In the genomic region with DNA sequence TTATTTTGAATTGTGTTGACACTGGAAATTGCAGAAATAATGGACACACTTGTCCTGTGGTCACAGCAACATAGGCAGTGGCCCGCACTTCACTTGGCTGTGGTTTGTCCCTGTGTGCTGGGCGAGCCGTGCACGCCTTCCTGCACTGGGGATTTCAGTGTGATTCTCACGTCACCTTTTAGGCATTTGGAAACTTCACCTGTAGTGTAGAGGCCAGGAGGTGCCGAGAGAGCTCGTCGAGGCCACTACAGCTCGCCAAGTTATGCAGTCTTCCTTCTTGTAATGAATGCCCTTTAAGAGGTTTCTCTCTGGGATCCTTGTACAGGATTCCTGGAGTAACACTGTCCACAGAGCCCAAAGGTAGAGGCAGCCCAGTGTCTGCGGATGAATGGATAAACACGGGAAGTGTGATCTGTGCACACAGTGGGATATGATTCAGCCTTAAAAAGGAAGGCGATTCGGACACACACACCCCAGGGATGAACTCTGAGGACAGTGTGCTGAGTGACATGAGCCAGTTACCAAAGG, we compare ENCODE assay signal across 10 cellular contexts. TPM values are rescaled to one million over a fixed set of nuclear protein-coding genes. Genes with fewer than 3 reads are reported as not detected.
DNase-seq lines count a peak whose midpoint lies in the region; ATAC-seq, FAIRE-seq and TF ChIP-seq lines count a peak whose summit lies in the region.
"Had no signal": no experiment of that assay in that cellular context is flagged by ENCODE, and none has a peak within 500 bp of the region (broad histone marks: within the 10 kb centered on the region; RNA-seq: fewer than 3 reads in every experiment).

No MANE protein-coding gene starts in this region.

- intact Hi-C loops in CD8-positive, alpha-beta T cell (cut with DNase I, micrococcal nuclease): no loop called here
- intact Hi-C loops in PC-3 (cut with micrococcal nuclease): loop anchor here (2.0 to 5.0 kb wide), 2 partner anchors 14 to 126 kb away; a partner anchor contains a TSS

- peak overlapping the region; percentile 94 for H3K27ac Mint-ChIP-seq in CD8-positive, alpha-beta T cell
- peak overlapping the region; percentile 72 for H3K27ac Mint-ChIP-seq in osteocyte (ENCODE audit: unreplicated experiment)

- no peaks in the 10 kb centered on the region for H3K9me2 ChIP-seq in PC-3 (replicated peaks; ENCODE audit: low read length)
- no peaks in the 10 kb centered on the region for H3K9me2 ChIP-seq in Karpas-422 (replicated peaks; ENCODE audit: insufficient read depth, low read length)

- H3K79me2 ChIP-seq in PC-3 (ENCODE audit: low read length) (peaks cover 10% of the 10 kb centered on the region), H1 (ENCODE audit: control insufficient read depth in 1 of 2, insufficient read depth in 2 of 2, low read length in 2 of 2) (peaks cover 0 to 14% of the 10 kb centered on the region in 2 experiments; a peak in 2 of 4 replicates), Karpas-422 (ENCODE audit: low read length) (peaks cover 18% of the 10 kb centered on the region)

- H3F3A ChIP-seq in PC-3 (ENCODE audit: low read length, unreplicated experiment): peaks cover 4% of the 10 kb centered on the region

- no peak overlapping the region for H3K14ac ChIP-seq in H1 (ENCODE audit: insufficient read length)

- H3K56ac ChIP-seq in H1 (replicated peaks; ENCODE audit: insufficient read length, low read depth, low read length): no peak overlapping the region

- H3K23me2 ChIP-seq in H1 (ENCODE audit: low read depth, low read length): no peaks in the 10 kb centered on the region

- H2BK5ac ChIP-seq in H1 (ENCODE audit: low read depth, low read length): 0 out of 2 replicates have a peak overlapping the region, but pooled peaks have one; percentile 5

- no peak overlapping the region for H2BK12ac ChIP-seq in H1 (ENCODE audit: low read depth, low read length)

- H3K9ac ChIP-seq in PC-3 (ENCODE audit: low read length) (peak overlapping the region; percentile 88), H1 (replicated peaks in 1 of 4; ENCODE audit: extremely low read depth in 1 of 4, low read depth in 3 of 4, low read length in 3 of 4) (no peak overlapping the region), Karpas-422 (ENCODE audit: low read length) (no peak overlapping the region)

- 91% methylated on average over 12 of the region's 13 CpGs; no CpG with 5 or more reads in 1 of the 2 experiments for WGBS in H1 (ENCODE audit: extremely low coverage in 1 of 2, insufficient coverage in 1 of 2, insufficient read length in 1 of 2, insufficient replicate concordance in 2 of 2, low coverage in 1 of 2, low lambda C conversion rate in 2 of 2, missing lambda C conversion rate in 1 of 2), 2 experiments

- H3K23ac ChIP-seq in H1 (ENCODE audit: insufficient read length): no peak overlapping the region

- peaks cover 18% of the 10 kb centered on the region for H3K4me1 ChIP-seq in CD8-positive, alpha-beta T cell (ENCODE audit: insufficient read depth, low read length)
- peaks cover 31% of the 10 kb centered on the region for H3K4me1 ChIP-seq in PC-3 (ENCODE audit: insufficient read depth, low read length)
- no peaks in the 10 kb centered on the region; a peak in 1 of 7 replicates for H3K4me1 ChIP-seq in H1 (replicated peaks in 1 of 4; ENCODE audit: control insufficient read depth in 3 of 4, insufficient read depth in 4 of 4, low read length in 3 of 4)
- H3K4me1 ChIP-seq in Karpas-422 (ENCODE audit: low read length): no peaks in the 10 kb centered on the region

- TF ChIP-seq POLR2A in H1 (IDR thresholded peaks at IDR 0.05; ENCODE audit: control extremely low read depth in 1 of 2, low read depth in 2 of 2, low read length in 2 of 2): 0 out of 3 replicates have a peak, but pooled peaks of 1 of the 2 experiments have one; percentile 15

- H3K36me3 Mint-ChIP-seq in CD8-positive, alpha-beta T cell: peaks cover 46% of the 10 kb centered on the region
- peaks cover 13% of the 10 kb centered on the region for H3K36me3 Mint-ChIP-seq in osteocyte (ENCODE audit: unreplicated experiment)

- TF ChIP-seq EP300 in H1 (IDR thresholded peaks at IDR 0.05; ENCODE audit: borderline replicate concordance in 1 of 2, low read depth in 2 of 2, low read length in 2 of 2): no peak

- no peak overlapping the region for H2BK15ac ChIP-seq in H1 (ENCODE audit: low read length)

- POLR2A ChIA-PET in CD8-positive, alpha-beta T cell (lab: Charles Lee): interaction anchor here (1.3 kb wide), 1 partner anchor 43 kb away, joined by 3 read pairs; no protein-coding TSS in a partner anchor
- POLR2A ChIA-PET in PC-3 (lab: Charles Lee; ENCODE audit: unreplicated experiment): interaction anchor here (0.6 to 1.3 kb wide), 2 partner anchors 15 to 85 kb away, joined by 4 read pairs; a partner anchor contains a TSS
- POLR2A ChIA-PET in H1 (lab: Charles Lee; ENCODE audit: partially characterized antibody): no interaction called here

- no peak overlapping the region for H3K18ac ChIP-seq in H1 (ENCODE audit: extremely low read depth, low read length)

- no peak for TF ChIP-seq CTCF in CD8-positive, alpha-beta T cell (IDR thresholded peaks at IDR 0.05)
- TF ChIP-seq CTCF in PC-3 (conservative IDR thresholded peaks at IDR 0.05; ENCODE audit: low read depth, low read length) (no peak), H1 (IDR thresholded peaks at IDR 0.05; ENCODE audit: control extremely low read depth in 1 of 3, insufficient read depth in 1 of 3, low read depth in 1 of 3, low read length in 3 of 3) (no peak), osteocyte (IDR thresholded peaks at IDR 0.05) (no peak)

- no peak overlapping the region for H2BK20ac ChIP-seq in H1 (ENCODE audit: low read length)

- H3K79me1 ChIP-seq in H1 (ENCODE audit: low read depth, low read length): peaks cover 8% of the 10 kb centered on the region; the same call in 1 of the 2 replicates

- CTCF ChIA-PET in CD8-positive, alpha-beta T cell (lab: Charles Lee): no interaction called here
- CTCF ChIA-PET in PC-3 (lab: Charles Lee) (interaction anchor here (1.2 kb wide), 1 partner anchor 59 kb away, joined by 3 read pairs; a partner anchor contains a TSS), H1 (lab: Charles Lee; ENCODE audit: partially characterized antibody) (interaction anchor here (0.9 to 1.5 kb wide), 3 partner anchors 11 to 60 kb away, joined by 3 to 8 read pairs (median 4); a partner anchor contains a TSS)

- no peak overlapping the region for H4K91ac ChIP-seq in H1 (replicated peaks; ENCODE audit: insufficient read length, low read length)

- no peak for ATAC-seq in CD8-positive, alpha-beta T cell
- ATAC-seq in PC-3 (peak; percentile 72), HG03045 (IDR thresholded peaks at IDR 0.05; ENCODE audit: unreplicated experiment) (no peak)

- no peak overlapping the region for H3K4ac ChIP-seq in H1 (replicated peaks; ENCODE audit: insufficient read length, low read depth, low read length)

- H3K36me3 ChIP-seq in CD8-positive, alpha-beta T cell (ENCODE audit: insufficient read depth, low read length): peaks cover 17% of the 10 kb centered on the region
- H3K36me3 ChIP-seq in PC-3 (ENCODE audit: low read depth, low read length) (peaks cover 5% of the 10 kb centered on the region; the same call in 1 of the 2 replicates), H1 (ENCODE audit: control insufficient read depth in 2 of 4, insufficient read depth in 4 of 4, low read length in 3 of 4) (peaks cover 9 to 27% (median 23%) of the 10 kb centered on the region in 4 experiments; a peak in 7 of 8 replicates), Karpas-422 (ENCODE audit: insufficient read depth, low read length) (peaks cover 42% of the 10 kb centered on the region)

- no peaks in the 10 kb centered on the region for H3K9me3 Mint-ChIP-seq in CD8-positive, alpha-beta T cell
- no peaks in the 10 kb centered on the region for H3K9me3 Mint-ChIP-seq in osteocyte (ENCODE audit: unreplicated experiment)
- H3K9me3 Mint-ChIP-seq: brain had no signal

- no peaks in the 10 kb centered on the region for H3K27me3 Mint-ChIP-seq in CD8-positive, alpha-beta T cell (ENCODE audit: low read depth)
- H3K27me3 Mint-ChIP-seq in osteocyte (ENCODE audit: unreplicated experiment): no peaks in the 10 kb centered on the region
- H3K27me3 Mint-ChIP-seq: brain had no signal

- no peaks in the 10 kb centered on the region for H3K9me3 ChIP-seq in CD8-positive, alpha-beta T cell (ENCODE audit: low read length)
- no peaks in the 10 kb centered on the region for H3K9me3 ChIP-seq in PC-3 (ENCODE audit: low read length)
- no peaks in the 10 kb centered on the region for H3K9me3 ChIP-seq in H1 (ENCODE audit: insufficient read depth in 2 of 2, low read depth in 1 of 2, low read length in 1 of 2)
- no peaks in the 10 kb centered on the region for H3K9me3 ChIP-seq in Karpas-422 (ENCODE audit: low read length)

- H4K8ac ChIP-seq in H1 (ENCODE audit: extremely low read depth, insufficient read depth, low read length): no peak overlapping the region

- no peaks in the 10 kb centered on the region for H3K27me3 ChIP-seq in CD8-positive, alpha-beta T cell (ENCODE audit: insufficient read depth, low read length)
- no peaks in the 10 kb centered on the region for H3K27me3 ChIP-seq in PC-3 (ENCODE audit: low read length)
- no peaks in the 10 kb centered on the region for H3K27me3 ChIP-seq in H1 (replicated peaks in 1 of 4; ENCODE audit: control insufficient read depth in 3 of 4, extremely low read depth in 1 of 4, insufficient read depth in 3 of 4, low read length in 3 of 4)
- H3K27me3 ChIP-seq in Karpas-422 (ENCODE audit: low read length): no peaks in the 10 kb centered on the region

- H4K20me1 ChIP-seq in PC-3 (ENCODE audit: low read length) (no peaks in the 10 kb centered on the region), H1 (replicated peaks in 1 of 2; ENCODE audit: control insufficient read depth in 1 of 2, insufficient read depth in 2 of 2, low read length in 2 of 2) (peaks cover 7 to 21% of the 10 kb centered on the region in 2 experiments), Karpas-422 (ENCODE audit: insufficient read depth, low read depth, low read length) (no peaks in the 10 kb centered on the region; the same call in 1 of the 2 replicates)

- H3K4me3 Mint-ChIP-seq in CD8-positive, alpha-beta T cell: no peak overlapping the region
- no peak overlapping the region for H3K4me3 Mint-ChIP-seq in osteocyte (ENCODE audit: unreplicated experiment)
- H3K4me3 Mint-ChIP-seq: brain had no signal

- H2AFZ ChIP-seq in PC-3 (ENCODE audit: low read length): peak overlapping the region; percentile 50; the same call in 1 of the 2 replicates
- no peak overlapping the region for H2AFZ ChIP-seq in H1 (ENCODE audit: low read length)
- H2AFZ ChIP-seq in Karpas-422 (ENCODE audit: low read length): no peak overlapping the region

- no peak overlapping the region for H4K5ac ChIP-seq in H1 (ENCODE audit: insufficient read length, low read depth, low read length)

- H3K27ac ChIP-seq in CD8-positive, alpha-beta T cell (ENCODE audit: low read depth, low read length): no peak overlapping the region
- H3K27ac ChIP-seq in PC-3 (ENCODE audit: low read length): peak overlapping the region; percentile 99
- no peak overlapping the region for H3K27ac ChIP-seq in H1 (ENCODE audit: low read depth, low read length)
- no peak overlapping the region for H3K27ac ChIP-seq in Karpas-422 (ENCODE audit: low read length)

- no peak for TF ChIP-seq RAD21 in H1 (IDR thresholded peaks at IDR 0.05 in 1 of 2, conservative IDR thresholded peaks at IDR 0.05 in 1 of 2; ENCODE audit: low read depth in 2 of 2, low read length in 2 of 2)

- peaks cover 24% of the 10 kb centered on the region for H3K4me1 Mint-ChIP-seq in CD8-positive, alpha-beta T cell (ENCODE audit: low read depth)
- H3K4me1 Mint-ChIP-seq in osteocyte (ENCODE audit: unreplicated experiment): peaks cover 21% of the 10 kb centered on the region
- H3K4me1 Mint-ChIP-seq: brain had no signal

- H3K4me3 ChIP-seq in CD8-positive, alpha-beta T cell (ENCODE audit: low read depth, low read length): no peak overlapping the region
- H3K4me3 ChIP-seq in PC-3 (ENCODE audit: low read length) (0 out of 2 replicates have a peak overlapping the region, but pooled peaks have one; percentile 7), H1 (ENCODE audit: extremely low read depth in 1 of 4, insufficient read depth in 2 of 4, low read depth in 3 of 4, low read length in 4 of 4) (no peak overlapping the region), Karpas-422 (ENCODE audit: low read length) (no peak overlapping the region)

- FAIRE-seq in H1 (lab: Jason Lieb, UNC): no peak

- H3K4me2 ChIP-seq in PC-3 (ENCODE audit: low read length) (peak overlapping the region; percentile 56), H1 (ENCODE audit: insufficient read depth in 1 of 2, low read depth in 2 of 2, low read length in 2 of 2) (no peak overlapping the region), Karpas-422 (ENCODE audit: low read depth, low read length, poor library complexity, severe bottlenecking) (no peak overlapping the region)

- H2AK5ac ChIP-seq in H1 (ENCODE audit: low read depth, low read length): no peak overlapping the region

- no peak for DNase-seq in CD8-positive, alpha-beta T cell
- DNase-seq in PC-3: no peak
- no peak for DNase-seq in H1 (ENCODE audit: low read depth in 1 of 2, low spot score in 2 of 2)
- no peak for DNase-seq in osteocyte (ENCODE audit: extremely low spot score, unreplicated experiment)
- no peak for DNase-seq in NCI-H510A (lab: John Stamatoyannopoulos, UW)
- no peak for DNase-seq in stimulated activated CD4-positive, alpha-beta T cell treated with anti-CD3 and anti-CD28 coated beads, Interleukin-1b, Interleukin-23, amount 100 ng/mL, for 48 hours
- DNase-seq in Karpas-422: no peak
- DNase-seq: left cardiac atrium had no signal

- TSS peak; percentile 67 for BruUV-seq in PC-3 (replicated peaks; lab: Mats Ljungman, UMichigan)

- H2BK120ac ChIP-seq in H1 (replicated peaks; ENCODE audit: low read depth, low read length): no peak overlapping the region

RNA-seq across cellular contexts. Expression of a gene that starts 14.7 kb away (rescaled TPM):
- 10 to 100 TPM in 1 of 2 experiments, 1 to 10 TPM in 1; 7.1 to 11.8 TPM for total RNA-seq in CD8-positive, alpha-beta T cell
- 11.5 and 25.4 TPM in 2 replicates for total RNA-seq in PC-3 (2014; rRNA removed)
- 50.2 and 50.5 TPM in 2 replicates for total RNA-seq in H1 (2021; fragmentation: NEBNext Ultra II Directional; extraction: Animal tissue kit (Norgen Biotek cat#: 25700))
- 26.9 and 39.3 TPM in 2 replicates for polyA plus RNA-seq in H1 (2011; rRNA removed)
- 38.9 TPM for polyA plus RNA-seq in H1 (2011; cell fraction: cytosol; rRNA removed)
- 71.5 TPM for polyA plus RNA-seq in H1 (2011; cell fraction: nucleus; rRNA removed)
- 27.1 to 40.9 TPM (median 38.8 TPM) in 4 replicates for polyA plus RNA-seq in H1 (2012, experiment 1 of 2)
- polyA plus RNA-seq in H1 (2012, experiment 2 of 2): 25.8 TPM
- 17.7 TPM for polyA plus RNA-seq in H1 (2013, experiment 1 of 2)
- 16.7 TPM for polyA plus RNA-seq in H1 (2013, experiment 2 of 2)
- polyA minus RNA-seq in H1 (2011; rRNA and poly(A)+ RNA removed): 29.8 and 31.1 TPM in 2 replicates
- polyA minus RNA-seq in H1 (2011; cell fraction: cytosol; rRNA and poly(A)+ RNA removed): 30.1 TPM
- 34.1 TPM for polyA minus RNA-seq in H1 (2011; cell fraction: nucleus; rRNA and poly(A)+ RNA removed)
- total RNA-seq in osteocyte: 12.2 and 14.4 TPM in 2 replicates
- 6.3 and 11.3 TPM in 2 replicates for total RNA-seq in Karpas-422 (2014; rRNA removed; shearing (Covaris generic); ENCODE audit: low replicate concordance)

RNA-seq across cellular contexts. Expression of a gene that starts 34.9 kb away (rescaled TPM):
- total RNA-seq in CD8-positive, alpha-beta T cell: 100 to 1,000 TPM; 198 to 200 TPM
- 544 and 562 TPM in 2 replicates for total RNA-seq in PC-3 (2014; rRNA removed)
- total RNA-seq in H1 (2021; fragmentation: NEBNext Ultra II Directional; extraction: Animal tissue kit (Norgen Biotek cat#: 25700)): 337 and 338 TPM in 2 replicates
- polyA plus RNA-seq in H1 (2011; rRNA removed): 297 and 298 TPM in 2 replicates
- polyA plus RNA-seq in H1 (2011; cell fraction: cytosol; rRNA removed): 526 TPM
- 195 TPM for polyA plus RNA-seq in H1 (2011; cell fraction: nucleus; rRNA removed)
- polyA plus RNA-seq in H1 (2012, experiment 1 of 2): 387 to 511 TPM (median 478 TPM) in 4 replicates
- 475 TPM for polyA plus RNA-seq in H1 (2012, experiment 2 of 2)
- 275 TPM for polyA plus RNA-seq in H1 (2013, experiment 1 of 2)
- polyA plus RNA-seq in H1 (2013, experiment 2 of 2): 291 TPM
- polyA minus RNA-seq in H1 (2011; rRNA and poly(A)+ RNA removed): 58.1 and 73.1 TPM in 2 replicates
- polyA minus RNA-seq in H1 (2011; cell fraction: cytosol; rRNA and poly(A)+ RNA removed): 111 TPM
- polyA minus RNA-seq in H1 (2011; cell fraction: nucleus; rRNA and poly(A)+ RNA removed): 68.1 TPM
- total RNA-seq in osteocyte: 338 and 342 TPM in 2 replicates
- 152 and 302 TPM in 2 replicates for total RNA-seq in Karpas-422 (2014; rRNA removed; shearing (Covaris generic); ENCODE audit: low replicate concordance)

RNA-seq across cellular contexts. Expression of a gene that starts 43.5 kb away (rescaled TPM):
- 10 to 100 TPM; 38.4 to 39.5 TPM for total RNA-seq in CD8-positive, alpha-beta T cell
- total RNA-seq in PC-3 (2014; rRNA removed) (138 and 159 TPM in 2 replicates), osteocyte (84.4 and 93.0 TPM in 2 replicates)
- 49.0 and 49.5 TPM in 2 replicates for total RNA-seq in H1 (2021; fragmentation: NEBNext Ultra II Directional; extraction: Animal tissue kit (Norgen Biotek cat#: 25700))
- polyA plus RNA-seq in H1 (2011; rRNA removed): 71.0 and 93.6 TPM in 2 replicates
- 63.6 TPM for polyA plus RNA-seq in H1 (2011; cell fraction: cytosol; rRNA removed)
- polyA plus RNA-seq in H1 (2011; cell fraction: nucleus; rRNA removed): 128 TPM
- polyA plus RNA-seq in H1 (2012, experiment 1 of 2): 21.9 to 43.5 TPM (median 42.5 TPM) in 4 replicates
- polyA plus RNA-seq in H1 (2012, experiment 2 of 2): 42.7 TPM
- 31.4 TPM for polyA plus RNA-seq in H1 (2013, experiment 1 of 2)
- 30.2 TPM for polyA plus RNA-seq in H1 (2013, experiment 2 of 2)
- 30.9 and 37.2 TPM in 2 replicates for polyA minus RNA-seq in H1 (2011; rRNA and poly(A)+ RNA removed)
- 67.3 TPM for polyA minus RNA-seq in H1 (2011; cell fraction: cytosol; rRNA and poly(A)+ RNA removed)
- 46.9 TPM for polyA minus RNA-seq in H1 (2011; cell fraction: nucleus; rRNA and poly(A)+ RNA removed)
- 37.3 and 103 TPM in 2 replicates for total RNA-seq in Karpas-422 (2014; rRNA removed; shearing (Covaris generic); ENCODE audit: low replicate concordance)

RNA-seq across cellular contexts. Expression of a gene that starts 44.0 kb away (rescaled TPM):
- not detected for total RNA-seq in CD8-positive, alpha-beta T cell
- total RNA-seq in PC-3 (2014; rRNA removed) (0.77 TPM in 1 of 2 replicates, not detected in the other), osteocyte (1.3 and 1.7 TPM in 2 replicates)
- 0.80 TPM in 1 of 2 replicates, not detected in the other for total RNA-seq in H1 (2021; fragmentation: NEBNext Ultra II Directional; extraction: Animal tissue kit (Norgen Biotek cat#: 25700))
- 0.62 and 1.8 TPM in 2 replicates for polyA plus RNA-seq in H1 (2011; rRNA removed)
- polyA plus RNA-seq in H1 (2011; cell fraction: cytosol; rRNA removed): 1.4 TPM
- 8.4 TPM for polyA plus RNA-seq in H1 (2011; cell fraction: nucleus; rRNA removed)
- polyA plus RNA-seq in H1 (2012, experiment 1 of 2): 0.88 to 1.5 TPM in 2 of 4 replicates, not detected in the others
- not detected for polyA plus RNA-seq in H1 (2012, experiment 2 of 2)
- polyA plus RNA-seq in H1 (2013, experiment 1 of 2): 1.6 TPM
- polyA plus RNA-seq in H1 (2013, experiment 2 of 2): 0.75 TPM
- not detected in 2 replicates for polyA minus RNA-seq in H1 (2011; rRNA and poly(A)+ RNA removed)
- polyA minus RNA-seq in H1 (2011; cell fraction: cytosol; rRNA and poly(A)+ RNA removed): not detected
- polyA minus RNA-seq in H1 (2011; cell fraction: nucleus; rRNA and poly(A)+ RNA removed): not detected
- not detected in 2 replicates for total RNA-seq in Karpas-422 (2014; rRNA removed; shearing (Covaris generic); ENCODE audit: low replicate concordance)

RNA-seq across cellular contexts. Expression of a gene that starts 48.9 kb away (rescaled TPM):
- 1 to 10 TPM; 2.4 to 3.4 TPM for total RNA-seq in CD8-positive, alpha-beta T cell
- total RNA-seq in PC-3 (2014; rRNA removed): 3.0 and 5.3 TPM in 2 replicates
- 4.5 TPM in 2 replicates for total RNA-seq in H1 (2021; fragmentation: NEBNext Ultra II Directional; extraction: Animal tissue kit (Norgen Biotek cat#: 25700))
- 3.1 and 6.6 TPM in 2 replicates for polyA plus RNA-seq in H1 (2011; rRNA removed)
- 3.9 TPM for polyA plus RNA-seq in H1 (2011; cell fraction: cytosol; rRNA removed)
- polyA plus RNA-seq in H1 (2011; cell fraction: nucleus; rRNA removed): 56.5 TPM
- 2.7 to 5.8 TPM (median 5.6 TPM) in 4 replicates for polyA plus RNA-seq in H1 (2012, experiment 1 of 2)
- polyA plus RNA-seq in H1 (2012, experiment 2 of 2): 2.0 TPM
- 1.5 TPM for polyA plus RNA-seq in H1 (2013, experiment 1 of 2)
- 1.3 TPM for polyA plus RNA-seq in H1 (2013, experiment 2 of 2)
- 0.51 and 0.69 TPM in 2 replicates for polyA minus RNA-seq in H1 (2011; rRNA and poly(A)+ RNA removed)
- polyA minus RNA-seq in H1 (2011; cell fraction: cytosol; rRNA and poly(A)+ RNA removed): 1.4 TPM
- polyA minus RNA-seq in H1 (2011; cell fraction: nucleus; rRNA and poly(A)+ RNA removed): 8.0 TPM
- 7.4 and 9.4 TPM in 2 replicates for total RNA-seq in osteocyte
- 7.9 TPM in 2 replicates for total RNA-seq in Karpas-422 (2014; rRNA removed; shearing (Covaris generic); ENCODE audit: low replicate concordance)
